8 cellular contexts compared by ENCODE assay signal in genomic region chr9:128218518-128219389, GRCh38. TPM values are rescaled to one million over a fixed set of nuclear protein-coding genes. Genes with fewer than 3 reads are reported as not detected.
DNase-seq lines count a peak whose midpoint lies in the region; ATAC-seq and TF ChIP-seq lines count a peak whose summit lies in the region.

No MANE protein-coding gene starts in this region.

- peak overlapping the region; percentile 7 to 64 (median 58) for H3K27ac ChIP-seq in esophagus squamous epithelium
- H3K27ac ChIP-seq in muscle layer of duodenum (ENCODE audit: low read length): peak overlapping the region; percentile 16

- no peak for TF ChIP-seq CTCF in esophagus squamous epithelium (IDR thresholded peaks at IDR 0.05)

- H3K9ac ChIP-seq in NT2/D1 (ENCODE audit: insufficient read length, low read depth): no peak overlapping the region

- H3K9me3 ChIP-seq in NT2/D1 (ENCODE audit: insufficient read depth, low read length) (no peaks in the 10 kb centered on the region), esophagus squamous epithelium (no peaks in the 10 kb centered on the region), muscle layer of duodenum (ENCODE audit: control insufficient read depth in 1 of 2, low read length in 2 of 2) (no peaks in the 10 kb centered on the region)

- H3K4me3 ChIP-seq in NT2/D1 (ENCODE audit: insufficient read length, low read depth) (no peak overlapping the region), esophagus squamous epithelium (peak overlapping the region; percentile 24 to 65 (median 36)), muscle layer of duodenum (ENCODE audit: low read depth in 1 of 2, low read length in 2 of 2) (peak overlapping the region; percentile 60 to 61)

- intact Hi-C loops in esophagus squamous epithelium (cut with DNase I): no loop called here

- H3K4me1 ChIP-seq in NT2/D1 (ENCODE audit: insufficient read depth, insufficient read length) (peaks cover 23% of the 10 kb centered on the region), esophagus squamous epithelium (peaks cover 13 to 35% (median 14%) of the 10 kb centered on the region in 3 donors), muscle layer of duodenum (ENCODE audit: control insufficient read depth in 1 of 2, insufficient read depth in 2 of 2, low read length in 2 of 2) (peaks cover 4 to 17% of the 10 kb centered on the region in 2 donors)

- ATAC-seq in GM18861 (IDR thresholded peaks at IDR 0.05; ENCODE audit: unreplicated experiment): peak; percentile 87
- peak; percentile 92 for ATAC-seq in HG03066 (IDR thresholded peaks at IDR 0.05; ENCODE audit: low read depth, unreplicated experiment)

- H3K36me3 ChIP-seq in NT2/D1 (ENCODE audit: insufficient read depth, insufficient read length, low read length) (peaks cover 59% of the 10 kb centered on the region), esophagus squamous epithelium (peaks cover 0 to 6% (median 0%) of the 10 kb centered on the region in 3 donors), muscle layer of duodenum (ENCODE audit: control insufficient read depth in 1 of 2, insufficient read depth in 2 of 2, low read length in 2 of 2) (peaks cover 0 to 8% of the 10 kb centered on the region in 2 donors)

- H3K27me3 ChIP-seq in NT2/D1 (ENCODE audit: insufficient read depth, insufficient read length): no peaks in the 10 kb centered on the region
- no peaks in the 10 kb centered on the region for H3K27me3 ChIP-seq in esophagus squamous epithelium
- H3K27me3 ChIP-seq in muscle layer of duodenum (ENCODE audit: low read depth, low read length): no peaks in the 10 kb centered on the region

- peak in 1 of 4 donors; percentile 16 for TF ChIP-seq POLR2A in esophagus squamous epithelium (IDR thresholded peaks at IDR 0.05)

- WGBS in esophagus squamous epithelium, 2 donors: 8 to 13% methylated on average over 32 of the region's 47 CpGs

- DNase-seq in NT2/D1 (ENCODE audit: low read depth, low spot score) (peak; percentile 86), esophagus squamous epithelium (lab: John Stamatoyannopoulos, UW) (peak; percentile 52), GDM1 (lab: John Stamatoyannopoulos, UW) (no peak)
- DNase-seq in activated T-cell treated with anti-CD3 and anti-CD28 coated beads, Interleukin-2, amount 50 U/mL, for 48 hours: peak; percentile 98
- DNase-seq in stimulated activated CD8-positive, alpha-beta memory T cell treated with anti-CD3 and anti-CD28 coated beads, Interleukin-7, amount 100 ng/mL, for 24 hours (ENCODE audit: low read depth): peak; percentile 91

RNA-seq across cellular contexts. Expression of gene DNM1, which starts 15.6 kb away (rescaled TPM):
- total RNA-seq in esophagus squamous epithelium: 1 to 10 TPM; 1.3 to 9.7 (median 1.6) TPM

RNA-seq across cellular contexts. Expression of gene CIZ1, which starts 27.4 kb away (rescaled TPM):
- 10 to 100 TPM; 31.0 to 74.6 (median 43.7) TPM for total RNA-seq in esophagus squamous epithelium

RNA-seq across cellular contexts. Expression of gene GOLGA2, which starts 57.1 kb away (rescaled TPM):
- 10 to 100 TPM; 76.1 to 92.0 (median 89.2) TPM for total RNA-seq in esophagus squamous epithelium

RNA-seq across cellular contexts. Expression of gene SWI5, which starts 57.3 kb away (rescaled TPM):
- total RNA-seq in esophagus squamous epithelium: 10 to 100 TPM; 15.2 to 28.2 (median 17.5) TPM

RNA-seq across cellular contexts. Expression of gene BBLN, which starts 58.7 kb away (rescaled TPM):
- 100 to 1,000 TPM; 124 to 214 (median 162) TPM for total RNA-seq in esophagus squamous epithelium
